In genomic region chr6:97524846-97525245, GRCh38 we compare ENCODE assay signal across 16 cellular contexts.
DNase-seq lines count a peak whose midpoint lies in the region; ATAC-seq, FAIRE-seq and TF ChIP-seq lines count a peak whose summit lies in the region.
"Had no signal": no experiment of that assay in that cellular context is flagged by ENCODE, and none has a peak within 500 bp of the region (broad histone marks: within the 10 kb centered on the region; RNA-seq: fewer than 3 reads in every experiment).

No MANE protein-coding gene starts in this region.

- no peaks in the 10 kb centered on the region for H3K4me1 Mint-ChIP-seq in activated T-helper 17 cell treated with anti-CD3 and anti-CD28 coated beads, Interleukin-2, amount 50 U/mL, for 72 hours
- H3K4me1 Mint-ChIP-seq: activated CD4-positive, alpha-beta T cell treated with anti-CD3 and anti-CD28 coated beads, Interleukin-2, amount 10 ng/mL, durations not matched to agents 7 days and 5 days; mesothelial cell of epicardium had no signal

- H3K36me3 ChIP-seq in BE2C (no peaks in the 10 kb centered on the region), transverse colon (no peaks in the 10 kb centered on the region), ascending aorta (no peaks in the 10 kb centered on the region)
- H3K36me3 ChIP-seq: gastrocnemius medialis, SJSA1 had no signal

- H3K4me3 ChIP-seq in BE2C (ENCODE audit: low read depth, low read length) (no peak overlapping the region), transverse colon (no peak overlapping the region), ascending aorta (no peak overlapping the region)
- H3K4me3 ChIP-seq: gastrocnemius medialis, SJSA1 had no signal

- no peaks in the 10 kb centered on the region; the same call in 1 of the 2 replicates for H3K27me3 ChIP-seq in BE2C
- no peaks in the 10 kb centered on the region for H3K27me3 ChIP-seq in transverse colon
- H3K27me3 ChIP-seq in ascending aorta, result no peaks in the 10 kb centered on the region
- H3K27me3 ChIP-seq: SJSA1 had no signal

- no peak for FAIRE-seq in D721Med (lab: Jason Lieb, UNC)

- no peak overlapping the region for H3K4me3 Mint-ChIP-seq in activated T-helper 17 cell treated with anti-CD3 and anti-CD28 coated beads, Interleukin-2, amount 50 U/mL, for 72 hours
- H3K4me3 Mint-ChIP-seq: activated CD4-positive, alpha-beta T cell treated with anti-CD3 and anti-CD28 coated beads, Interleukin-2, amount 10 ng/mL, durations not matched to agents 7 days and 5 days; mesothelial cell of epicardium had no signal

- H3K9me3 ChIP-seq in BE2C, result no peaks in the 10 kb centered on the region
- H3K9me3 ChIP-seq in transverse colon, result no peaks in the 10 kb centered on the region
- peaks cover 0 to 3% of the 10 kb centered on the region in 2 donors for H3K9me3 ChIP-seq in ascending aorta
- H3K9me3 ChIP-seq: gastrocnemius medialis, SJSA1 had no signal

- 25% methylated on average over 4 of the region's 4 CpGs; no CpG with 5 or more reads in 1 of the 2 donors for WGBS in transverse colon (ENCODE audit: low coverage in 1 of 2), 2 donors

- no peak for ATAC-seq in activated T-helper 17 cell treated with anti-CD3 and anti-CD28 coated beads, Interleukin-2, amount 50 U/mL, for 72 hours (replicated peaks)
- ATAC-seq: gastrocnemius medialis, sciatic nerve had no signal

- intact Hi-C loops in transverse colon (cut with DNase I; ENCODE audit: low total_unique reads) (no loop called here), ascending aorta (cut with DNase I) (no loop called here)

- TF ChIP-seq EP300 in transverse colon (IDR thresholded peaks at IDR 0.05; ENCODE audit: low read depth), result no peak

- no peaks in the 10 kb centered on the region for H3K4me1 ChIP-seq in BE2C
- H3K4me1 ChIP-seq in transverse colon, result no peaks in the 10 kb centered on the region
- no peaks in the 10 kb centered on the region for H3K4me1 ChIP-seq in ascending aorta
- H3K4me1 ChIP-seq: gastrocnemius medialis, SJSA1 had no signal

- CTCF ChIA-PET in RWPE1 (lab: Yijun Ruan, JAX), result no interaction called here

- DNase-seq in BE2C (peak; percentile 12), NCI-H1417 treated with DMSO at 0.1 percent for 48 hours (lab: John Stamatoyannopoulos, UW) (peak; percentile 71), RWPE1 (ENCODE audit: low spot score) (peak; percentile 2), iPS-NIHi11 (ENCODE audit: low spot score) (peak; percentile 62), transverse colon (no peak), ascending aorta (ENCODE audit: low spot score in 2 of 2) (no peak), D721Med (ENCODE audit: insufficient read length, low spot score) (no peak)
- DNase-seq: activated CD4-positive, alpha-beta T cell treated with anti-CD3 and anti-CD28 coated beads, Interleukin-2, amount 10 ng/mL, durations not matched to agents 7 days and 5 days; activated naive CD4-positive, alpha-beta T cell; cortex of kidney; gastrocnemius medialis; NCI-H1048 had no signal

- H3K9me3 Mint-ChIP-seq in activated T-helper 17 cell treated with anti-CD3 and anti-CD28 coated beads, Interleukin-2, amount 50 U/mL, for 72 hours, result no peaks in the 10 kb centered on the region
- H3K9me3 Mint-ChIP-seq: activated CD4-positive, alpha-beta T cell treated with anti-CD3 and anti-CD28 coated beads, Interleukin-2, amount 10 ng/mL, durations not matched to agents 7 days and 5 days had no signal

- POLR2A ChIA-PET in RWPE1 (lab: Yijun Ruan, JAX; ENCODE audit: low non-redundant PET), result no interaction called here

- no peak overlapping the region for H3K27ac ChIP-seq in RWPE1
- no peak overlapping the region for H3K27ac ChIP-seq in transverse colon
- H3K27ac ChIP-seq in ascending aorta, result no peak overlapping the region
- H3K27ac ChIP-seq: gastrocnemius medialis, SJSA1 had no signal

- H3K36me3 Mint-ChIP-seq in activated T-helper 17 cell treated with anti-CD3 and anti-CD28 coated beads, Interleukin-2, amount 50 U/mL, for 72 hours (ENCODE audit: low read depth), result no peaks in the 10 kb centered on the region
- H3K36me3 Mint-ChIP-seq: mesothelial cell of epicardium had no signal

- H3K27me3 Mint-ChIP-seq in activated T-helper 17 cell treated with anti-CD3 and anti-CD28 coated beads, Interleukin-2, amount 50 U/mL, for 72 hours, result no peaks in the 10 kb centered on the region
- H3K27me3 Mint-ChIP-seq: activated CD4-positive, alpha-beta T cell treated with anti-CD3 and anti-CD28 coated beads, Interleukin-2, amount 10 ng/mL, durations not matched to agents 7 days and 5 days had no signal

- no peak overlapping the region for H3K27ac Mint-ChIP-seq in activated T-helper 17 cell treated with anti-CD3 and anti-CD28 coated beads, Interleukin-2, amount 50 U/mL, for 72 hours
- H3K27ac Mint-ChIP-seq: activated CD4-positive, alpha-beta T cell treated with anti-CD3 and anti-CD28 coated beads, Interleukin-2, amount 10 ng/mL, durations not matched to agents 7 days and 5 days; mesothelial cell of epicardium had no signal

- no peak for TF ChIP-seq POLR2A in transverse colon (IDR thresholded peaks at IDR 0.05)

- in situ Hi-C loops in transverse colon (cut with MboI; ENCODE audit: low pct_ligation_motif_present in 1 of 4, low pct_unique_long_range_greater_than_20kb in 1 of 4, low sequenced_read_pairs in 3 of 4), result no loop called here

- TF ChIP-seq CTCF in BE2C (IDR thresholded peaks at IDR 0.05; ENCODE audit: low read depth, low read length) (no peak), RWPE1 (conservative IDR thresholded peaks at IDR 0.05; ENCODE audit: low read depth) (no peak), transverse colon (IDR thresholded peaks at IDR 0.05) (no peak), ascending aorta (IDR thresholded peaks at IDR 0.05) (no peak), D721Med (IDR thresholded peaks at IDR 0.05; ENCODE audit: insufficient read depth, missing control alignments) (no peak)

Comparison
In these comparisons a context has a peak if more than half of its experiments do, and no peak if none do; other contexts are left out.
1. DNase-seq: peak in BE2C (single experiment), NCI-H1417 treated with DMSO at 0.1 percent for 48 hours (single experiment), RWPE1 (single experiment) and iPS-NIHi11 (single experiment); none in transverse colon (single experiment), ascending aorta (0 of 2) and D721Med (single experiment).